Comparison of ENCODE assay signal across 8 cellular contexts in the genomic region with DNA sequence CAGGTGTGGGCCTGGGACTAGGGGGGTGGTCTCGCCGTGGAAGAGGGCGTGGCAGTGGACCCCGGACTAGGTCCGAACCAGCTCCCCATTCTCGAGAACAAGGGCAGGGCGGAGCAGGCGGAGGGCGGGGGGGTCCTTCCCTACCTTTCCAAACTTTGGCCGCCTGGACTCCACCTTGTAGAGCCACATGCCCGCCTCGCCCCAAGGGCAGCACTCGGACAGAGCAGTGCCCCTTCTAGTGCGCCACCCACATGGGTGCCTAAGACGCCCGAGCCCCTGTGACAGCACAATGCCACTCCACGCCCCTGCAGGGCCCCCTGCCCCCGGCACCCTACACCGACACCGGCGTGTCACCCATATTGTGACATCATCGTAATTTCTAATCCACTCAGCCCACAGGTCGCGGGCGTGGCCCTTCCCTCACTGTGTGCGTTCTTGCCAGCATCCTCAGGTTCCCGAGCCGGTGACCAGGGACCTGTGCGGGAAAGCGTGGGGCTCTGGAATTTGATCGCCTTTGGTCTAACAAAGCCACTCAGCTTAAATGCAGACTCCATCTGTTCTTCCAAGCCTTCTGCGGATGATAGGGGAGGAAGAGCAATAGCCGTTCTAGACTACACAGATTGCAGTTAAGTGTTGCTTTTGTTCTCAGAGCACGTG. TPM values are rescaled to one million over a fixed set of nuclear protein-coding genes. Genes with fewer than 3 reads are reported as not detected.
DNase-seq lines count a peak whose midpoint lies in the region; ATAC-seq and TF ChIP-seq lines count a peak whose summit lies in the region.

No MANE protein-coding gene starts in this region.

- H3K4me3 ChIP-seq in GM12865 (ENCODE audit: low read depth, low read length): peak overlapping the region; percentile 78
- H3K4me3 ChIP-seq in right cardiac atrium (ENCODE audit: low read length): peak overlapping the region; percentile 73

- H3K36me3 Mint-ChIP-seq in activated naive CD4-positive, alpha-beta T cell treated with anti-CD3 and anti-CD28 coated beads, Interleukin-2, amount 50 U/mL, for 24 hours: no peaks in the 10 kb centered on the region

- no peaks in the 10 kb centered on the region for H3K27me3 Mint-ChIP-seq in activated naive CD4-positive, alpha-beta T cell treated with anti-CD3 and anti-CD28 coated beads, Interleukin-2, amount 50 U/mL, for 24 hours

- no peaks in the 10 kb centered on the region for H3K9me3 ChIP-seq in right cardiac atrium (ENCODE audit: control insufficient read depth, low read length)

- peak overlapping the region; percentile 86 for H3K4me3 Mint-ChIP-seq in activated naive CD4-positive, alpha-beta T cell treated with anti-CD3 and anti-CD28 coated beads, Interleukin-2, amount 50 U/mL, for 24 hours

- peaks cover 30% of the 10 kb centered on the region for H3K4me1 Mint-ChIP-seq in activated naive CD4-positive, alpha-beta T cell treated with anti-CD3 and anti-CD28 coated beads, Interleukin-2, amount 50 U/mL, for 24 hours

- ATAC-seq in right cardiac atrium (peak; percentile 1 to 4), sciatic nerve (peak; percentile 20)

- H3K27me3 ChIP-seq in right cardiac atrium (ENCODE audit: control insufficient read depth, insufficient read depth): no peaks in the 10 kb centered on the region

- intact Hi-C loops in right cardiac atrium (cut with DNase I): no loop called here
- intact Hi-C loops in sciatic nerve (cut with DNase I): no loop called here

- no peak for DNase-seq in GM12865 (ENCODE audit: low read depth)
- DNase-seq in NCI-H345 treated with DMSO at 0.1 percent for 48 hours (lab: John Stamatoyannopoulos, UW; ENCODE audit: unreplicated experiment): peak; percentile 46
- DNase-seq in right cardiac atrium: peak in 1 of 3 donors; percentile 62
- peak; percentile 68 for DNase-seq in sciatic nerve (ENCODE audit: low spot score)
- DNase-seq in hippocampal formation (lab: John Stamatoyannopoulos, UW): no peak
- no peak for DNase-seq in GM19238 (ENCODE audit: insufficient read length, low spot score)
- DNase-seq in SW 1271 (lab: John Stamatoyannopoulos, UW): no peak

- 18% methylated on average over 34 of the region's 34 CpGs for WGBS in right cardiac atrium

- no peaks in the 10 kb centered on the region for H3K9me3 Mint-ChIP-seq in activated naive CD4-positive, alpha-beta T cell treated with anti-CD3 and anti-CD28 coated beads, Interleukin-2, amount 50 U/mL, for 24 hours

- H3K27ac Mint-ChIP-seq in activated naive CD4-positive, alpha-beta T cell treated with anti-CD3 and anti-CD28 coated beads, Interleukin-2, amount 50 U/mL, for 24 hours: peak overlapping the region; percentile 23

- no peak for TF ChIP-seq CTCF in GM12865 (IDR thresholded peaks at IDR 0.05; ENCODE audit: insufficient read depth, low read depth, low read length, missing control alignments)

- H3K4me1 ChIP-seq in right cardiac atrium (ENCODE audit: control insufficient read depth, insufficient read depth, low read length): no peaks in the 10 kb centered on the region

- no peak overlapping the region for H3K27ac ChIP-seq in right cardiac atrium (ENCODE audit: low read length)

RNA-seq across cellular contexts. Expression of a gene that starts 0.6 kb away (rescaled TPM):
- total RNA-seq in right cardiac atrium: 10 to 100 TPM; 10.3 to 20.2 (median 16.0) TPM
- polyA plus RNA-seq in right cardiac atrium: 20.7 TPM
- 186 TPM for total RNA-seq in sciatic nerve

RNA-seq across cellular contexts. Expression of a gene that starts 31.3 kb away (rescaled TPM):
- total RNA-seq in right cardiac atrium (1 to 10 TPM; 2.5 to 3.1 (median 2.9) TPM), sciatic nerve (12.3 TPM)
- 1.5 TPM for polyA plus RNA-seq in right cardiac atrium

RNA-seq across cellular contexts. Expression of a gene that starts 47.5 kb away (rescaled TPM):
- total RNA-seq in right cardiac atrium: under 1 TPM in 1 of 4 donors, not detected in 3; 0.34 TPM
- polyA plus RNA-seq in right cardiac atrium: not detected
- total RNA-seq in sciatic nerve: not detected

Comparison
In these comparisons a context has a peak if more than half of its experiments do, and no peak if none do; other contexts are left out.
1. DNase-seq: peak in NCI-H345 treated with DMSO at 0.1 percent for 48 hours (single experiment) and sciatic nerve (single experiment); none in GM12865 (single experiment), hippocampal formation (0 of 2), GM19238 (single experiment) and SW 1271 (0 of 2).